In genomic region chr10:78406648-78407008, GRCh38 we compare ENCODE assay signal across 9 cellular contexts.
A peak's percentile ranks its signal among the peaks of the same experiment; 100 is the strongest.
DNase-seq lines count a peak whose midpoint lies in the region; ATAC-seq and TF ChIP-seq lines count a peak whose summit lies in the region.
"Had no signal": no experiment of that assay in that cellular context is flagged by ENCODE, and none has a peak within 500 bp of the region (broad histone marks: within the 10 kb centered on the region; RNA-seq: fewer than 3 reads in every experiment).

No MANE protein-coding gene starts in this region.

- peak overlapping the region in 2 of 5 donors; percentile 71 to 76 for H3K27ac ChIP-seq in stomach

- H3K36me3 Mint-ChIP-seq in T-helper 1 cell treated with Interleukin-12 subunit alpha and Interleukin-12 subunit beta and Interleukin-4 antibody, amounts not matched to agents 30 μg/mL and 1 μg/mL, for 36 hours (ENCODE audit: low read depth) = no peaks in the 10 kb centered on the region
- H3K36me3 Mint-ChIP-seq in activated naive CD8-positive, alpha-beta T cell treated with anti-CD3 and anti-CD28 coated beads, Interleukin-2, amount 50 U/mL, for 24 hours (ENCODE audit: low read depth) = no peaks in the 10 kb centered on the region
- peaks cover 0 to 4% (median 0%) of the 10 kb centered on the region in 3 donors for H3K36me3 Mint-ChIP-seq in immature natural killer cell

- no peak for DNase-seq in T-helper 1 cell
- no peak for DNase-seq in activated naive CD8-positive, alpha-beta T cell treated with anti-CD3 and anti-CD28 coated beads, Interleukin-2, amount 50 U/mL, for 24 hours
- DNase-seq in immature natural killer cell = no peak
- peak; percentile 16 for DNase-seq in stomach
- DNase-seq in epidermal melanocyte (ENCODE audit: insufficient read length, low spot score) = no peak
- DNase-seq: 8988T had no signal

- no peaks in the 10 kb centered on the region for H3K36me3 ChIP-seq in stomach

- intact Hi-C loops in stomach (cut with DNase I; ENCODE audit: low total_unique reads) = no loop called here

- peaks cover 23 to 46% (median 32%) of the 10 kb centered on the region in 4 donors for H3K4me1 ChIP-seq in stomach

- no peak for TF ChIP-seq CTCF in stomach (IDR thresholded peaks at IDR 0.05)

- peak overlapping the region; percentile 52 for H3K4me3 Mint-ChIP-seq in T-helper 1 cell treated with Interleukin-12 subunit alpha and Interleukin-12 subunit beta and Interleukin-4 antibody, amounts not matched to agents 30 μg/mL and 1 μg/mL, for 36 hours
- peak overlapping the region; percentile 63 for H3K4me3 Mint-ChIP-seq in activated naive CD8-positive, alpha-beta T cell treated with anti-CD3 and anti-CD28 coated beads, Interleukin-2, amount 50 U/mL, for 24 hours
- peak overlapping the region; percentile 70 to 82 (median 76) for H3K4me3 Mint-ChIP-seq in immature natural killer cell

- no peak for TF ChIP-seq POLR2A in stomach (IDR thresholded peaks at IDR 0.05)

- peak overlapping the region; percentile 24 to 39 (median 35) for H3K4me3 ChIP-seq in stomach

- H3K4me1 Mint-ChIP-seq in T-helper 1 cell treated with Interleukin-12 subunit alpha and Interleukin-12 subunit beta and Interleukin-4 antibody, amounts not matched to agents 30 μg/mL and 1 μg/mL, for 36 hours (ENCODE audit: low read depth) = no peaks in the 10 kb centered on the region
- H3K4me1 Mint-ChIP-seq in activated naive CD8-positive, alpha-beta T cell treated with anti-CD3 and anti-CD28 coated beads, Interleukin-2, amount 50 U/mL, for 24 hours = peaks cover 3% of the 10 kb centered on the region
- H3K4me1 Mint-ChIP-seq in immature natural killer cell = peaks cover 14 to 20% of the 10 kb centered on the region in 2 donors

- no peaks in the 10 kb centered on the region for H3K9me3 ChIP-seq in stomach

- ATAC-seq in activated naive CD8-positive, alpha-beta T cell treated with anti-CD3 and anti-CD28 coated beads, Interleukin-2, amount 50 U/mL, for 24 hours = no peak
- no peak for ATAC-seq in HG03571 (IDR thresholded peaks at IDR 0.05; ENCODE audit: unreplicated experiment)
- no peak for ATAC-seq in GM21737 (IDR thresholded peaks at IDR 0.05; ENCODE audit: unreplicated experiment)

- peaks cover 0 to 23% (median 5%) of the 10 kb centered on the region in 3 donors for H3K27me3 ChIP-seq in stomach

- WGBS in stomach, 5 donors = 17 to 25% (median 21%) methylated on average over 10 of the region's 10 CpGs

- H3K27me3 Mint-ChIP-seq in T-helper 1 cell treated with Interleukin-12 subunit alpha and Interleukin-12 subunit beta and Interleukin-4 antibody, amounts not matched to agents 30 μg/mL and 1 μg/mL, for 36 hours (ENCODE audit: low read depth) = peaks cover 9% of the 10 kb centered on the region
- peaks cover 20% of the 10 kb centered on the region for H3K27me3 Mint-ChIP-seq in activated naive CD8-positive, alpha-beta T cell treated with anti-CD3 and anti-CD28 coated beads, Interleukin-2, amount 50 U/mL, for 24 hours
- H3K27me3 Mint-ChIP-seq in immature natural killer cell (ENCODE audit: low read depth in 3 of 3) = peaks cover 4 to 10% (median 7%) of the 10 kb centered on the region in 3 donors

- no peaks in the 10 kb centered on the region for H3K9me3 Mint-ChIP-seq in T-helper 1 cell treated with Interleukin-12 subunit alpha and Interleukin-12 subunit beta and Interleukin-4 antibody, amounts not matched to agents 30 μg/mL and 1 μg/mL, for 36 hours
- no peaks in the 10 kb centered on the region for H3K9me3 Mint-ChIP-seq in activated naive CD8-positive, alpha-beta T cell treated with anti-CD3 and anti-CD28 coated beads, Interleukin-2, amount 50 U/mL, for 24 hours
- no peaks in the 10 kb centered on the region for H3K9me3 Mint-ChIP-seq in immature natural killer cell

- TF ChIP-seq EP300 in stomach (IDR thresholded peaks at IDR 0.05) = no peak

- no peak overlapping the region for H3K27ac Mint-ChIP-seq in T-helper 1 cell treated with Interleukin-12 subunit alpha and Interleukin-12 subunit beta and Interleukin-4 antibody, amounts not matched to agents 30 μg/mL and 1 μg/mL, for 36 hours
- H3K27ac Mint-ChIP-seq in activated naive CD8-positive, alpha-beta T cell treated with anti-CD3 and anti-CD28 coated beads, Interleukin-2, amount 50 U/mL, for 24 hours = no peak overlapping the region
- H3K27ac Mint-ChIP-seq in immature natural killer cell = peak overlapping the region in 1 of 6 donors; percentile 65
